8 cellular contexts compared by ENCODE assay signal in the genomic region with DNA sequence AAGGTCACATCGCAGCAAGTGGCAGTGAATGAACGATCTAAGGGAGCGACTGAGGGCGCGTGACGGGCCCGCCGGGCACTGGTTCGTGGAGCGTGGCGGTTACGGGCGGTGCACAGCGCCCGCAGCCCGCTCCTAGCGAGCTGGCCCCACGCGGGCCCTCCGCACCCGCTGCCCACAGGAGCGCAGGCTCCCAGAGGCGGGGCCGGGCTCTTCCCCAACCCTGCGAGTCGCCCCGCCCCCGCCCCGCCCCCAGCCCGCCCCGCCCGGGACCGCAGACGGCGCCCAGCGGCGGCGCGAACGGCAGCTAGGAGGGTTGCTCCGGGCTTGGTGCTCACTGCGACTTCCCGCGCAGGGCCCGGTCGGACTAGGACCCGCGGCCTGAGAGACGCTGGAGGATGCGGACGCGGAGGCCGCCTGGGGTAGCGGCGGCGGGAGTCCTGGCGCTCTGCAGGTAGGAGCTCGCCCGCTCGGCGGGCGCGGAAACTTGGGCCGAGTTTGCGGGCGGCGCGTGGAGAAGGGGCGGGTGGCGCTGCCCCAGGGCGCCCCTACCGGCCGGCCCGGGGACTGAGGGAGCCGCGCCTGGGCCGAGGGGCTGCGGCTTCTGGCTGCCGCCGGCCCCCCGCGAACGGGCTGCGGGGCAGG.
DNase-seq lines count a peak whose midpoint lies in the region; ATAC-seq and TF ChIP-seq lines count a peak whose summit lies in the region.

TSS of gene C15orf39 (plus strand) at position 274 of the 642 bp plus-strand sequence. CDS start 4,167 bp downstream, outside the sequence.

- peak within 1 kb of the TSS; percentile 67 for H3K4me3 ChIP-seq in AG09309 (ENCODE audit: control insufficient read depth, low read depth, low read length)

- ATAC-seq in GM18861 (IDR thresholded peaks at IDR 0.05; ENCODE audit: unreplicated experiment) (peak; percentile 27), HG03095 (IDR thresholded peaks at IDR 0.05; ENCODE audit: unreplicated experiment) (peak; percentile 36)

- TF ChIP-seq CTCF in AG09309 (IDR thresholded peaks at IDR 0.05; ENCODE audit: control insufficient read depth, insufficient read depth, low read depth, low read length, missing control alignments) = peak; percentile 41

- peak; percentile 17 for DNase-seq in AG09309 (ENCODE audit: low read depth)
- peak; percentile 79 for DNase-seq in NCI-H774 (lab: John Stamatoyannopoulos, UW)
- peak; percentile 94 for DNase-seq in activated CD8-positive, alpha-beta memory T cell treated with anti-CD3 and anti-CD28 coated beads for 24 hours
- peak; percentile 67 for DNase-seq in effector CD8-positive, alpha-beta T cell (lab: John Stamatoyannopoulos, UW)
- peak; percentile 75 for DNase-seq in medulla oblongata (ENCODE audit: extremely low spot score)
- peak; percentile 70 for DNase-seq in stimulated activated CD8-positive, alpha-beta memory T cell treated with anti-CD3 and anti-CD28 coated beads, Interleukin-12 subunit alpha, Interleukin-12 subunit beta, amount 100 ng/mL, for 4 hours (ENCODE audit: low read depth)

Comparison
In these comparisons a context has a peak if more than half of its experiments do, and no peak if none do; other contexts are left out.
1. Peak in every context shown above with its lines: DNase-seq, ATAC-seq and H3K4me3 ChIP-seq.
2. DNase-seq: peak in every context shown above with its lines; median percentile 94 in activated CD8-positive, alpha-beta memory T cell treated with anti-CD3 and anti-CD28 coated beads for 24 hours; 79 in NCI-H774; 75 in medulla oblongata; 70 in stimulated activated CD8-positive, alpha-beta memory T cell treated with anti-CD3 and anti-CD28 coated beads, Interleukin-12 subunit alpha, Interleukin-12 subunit beta, amount 100 ng/mL, for 4 hours; 67 in effector CD8-positive, alpha-beta T cell; 17 in AG09309.